In genomic region chr10:6737080-6737641, GRCh38 we compare ENCODE assay signal across 12 cellular contexts.
DNase-seq lines count a peak whose midpoint lies in the region; TF ChIP-seq lines count a peak whose summit lies in the region.
"Had no signal": no experiment of that assay in that cellular context is flagged by ENCODE, and none has a peak within 500 bp of the region (broad histone marks: within the 10 kb centered on the region; RNA-seq: fewer than 3 reads in every experiment).

No MANE protein-coding gene starts in this region.

- POLR2A ChIA-PET in MCF 10A (lab: Yijun Ruan, JAX), result interaction anchor here (0.6 to 6.7 kb wide), 12 partner anchors 9 to 520 kb away, joined by 3 to 136 read pairs (median 12); no protein-coding TSS in a partner anchor

- CTCF ChIA-PET in MCF 10A (lab: Yijun Ruan, JAX), result interaction anchor here (0.7 to 4.0 kb wide), 6 partner anchors 9 to 102 kb away, joined by 3 to 23 read pairs (median 4); no protein-coding TSS in a partner anchor

- BruUV-seq in MCF 10A (replicated peaks; lab: Mats Ljungman, UMichigan), result no TSS peak

- peak overlapping the region; percentile 65 for H3K27ac ChIP-seq in HUES48 (ENCODE audit: low read depth, low read length)

- intact Hi-C loops in MCF 10A (cut with micrococcal nuclease), result no loop called here

- H3K4me3 Mint-ChIP-seq in MCF 10A (ENCODE audit: unreplicated experiment) (peak overlapping the region; percentile 77), type B pancreatic cell (peak overlapping the region; percentile 78)

- H3K9me3 ChIP-seq in HUES48 (ENCODE audit: control insufficient read depth, insufficient read depth, low read length), result no peaks in the 10 kb centered on the region

- H3K4me1 ChIP-seq in HUES48 (ENCODE audit: control insufficient read depth, insufficient read depth, low read length), result peaks cover 30% of the 10 kb centered on the region

- no peaks in the 10 kb centered on the region for H3K36me3 ChIP-seq in HUES48 (ENCODE audit: control insufficient read depth, insufficient read depth, low read length)

- H3K27ac Mint-ChIP-seq in MCF 10A (ENCODE audit: low read depth, unreplicated experiment), result peak overlapping the region; percentile 23
- H3K27ac Mint-ChIP-seq in type B pancreatic cell, result peak overlapping the region; percentile 91
- H3K27ac Mint-ChIP-seq: activated T-helper 17 cell treated with anti-CD3 and anti-CD28 coated beads, Interleukin-2, amount 50 U/mL, for 72 hours had no signal

- peak overlapping the region; percentile 9; the same call in 1 of the 2 replicates for H3K4me3 ChIP-seq in HUES48 (ENCODE audit: low read depth, low read length)

- TF ChIP-seq CTCF in MCF 10A (IDR thresholded peaks at IDR 0.05; ENCODE audit: unreplicated experiment) (no peak), type B pancreatic cell (conservative IDR thresholded peaks at IDR 0.05) (no peak)

- H3K36me3 Mint-ChIP-seq in MCF 10A (ENCODE audit: insufficient read depth, unreplicated experiment), result no peaks in the 10 kb centered on the region
- no peaks in the 10 kb centered on the region for H3K36me3 Mint-ChIP-seq in type B pancreatic cell

- H3K27me3 ChIP-seq in HUES48 (ENCODE audit: control insufficient read depth, insufficient read depth, low read length), result no peaks in the 10 kb centered on the region

- DNase-seq in MCF 10A (ENCODE audit: unreplicated experiment) (peak; percentile 89), iris pigment epithelial cell (ENCODE audit: low read depth) (peak; percentile 62), type B pancreatic cell (ENCODE audit: extremely low spot score, unreplicated experiment) (no peak), DMS153 (lab: John Stamatoyannopoulos, UW) (no peak), NOMO-1 treated with dmso at 0.1 percent for 144 hours (lab: John Stamatoyannopoulos, UW; ENCODE audit: unreplicated experiment) (no peak), occipital lobe (lab: John Stamatoyannopoulos, UW) (no peak)
- DNase-seq in activated naive CD4-positive, alpha-beta T cell (lab: John Stamatoyannopoulos, UW), result no peak
- DNase-seq: kidney, NCI-H146, OCI-M1 had no signal

- peaks cover 21% of the 10 kb centered on the region for H3K4me1 Mint-ChIP-seq in MCF 10A (ENCODE audit: insufficient read depth, unreplicated experiment)
- peaks cover 42% of the 10 kb centered on the region for H3K4me1 Mint-ChIP-seq in type B pancreatic cell (ENCODE audit: unreplicated experiment)
- H3K4me1 Mint-ChIP-seq: activated T-helper 17 cell treated with anti-CD3 and anti-CD28 coated beads, Interleukin-2, amount 50 U/mL, for 72 hours had no signal

- H3K9ac ChIP-seq in HUES48 (ENCODE audit: low read depth, low read length), result no peak overlapping the region; the same call in 1 of the 2 replicates

- no peaks in the 10 kb centered on the region for H3K27me3 Mint-ChIP-seq in MCF 10A (ENCODE audit: insufficient read depth, unreplicated experiment)
- peaks cover 19% of the 10 kb centered on the region for H3K27me3 Mint-ChIP-seq in type B pancreatic cell

- H3K9me3 Mint-ChIP-seq in MCF 10A (ENCODE audit: unreplicated experiment) (no peaks in the 10 kb centered on the region), type B pancreatic cell (no peaks in the 10 kb centered on the region)
- H3K9me3 Mint-ChIP-seq: activated T-helper 17 cell treated with anti-CD3 and anti-CD28 coated beads, Interleukin-2, amount 50 U/mL, for 72 hours had no signal

Comparison
In these comparisons a context has a peak if more than half of its experiments do, and no peak if none do; other contexts are left out.
1. DNase-seq: peak in MCF 10A (single experiment) and iris pigment epithelial cell (single experiment); none in type B pancreatic cell (single experiment), DMS153 (single experiment), NOMO-1 treated with dmso at 0.1 percent for 144 hours (single experiment), occipital lobe (single experiment) and activated naive CD4-positive, alpha-beta T cell (0 of 4).